8 cellular contexts compared by ENCODE assay signal in the genomic region with DNA sequence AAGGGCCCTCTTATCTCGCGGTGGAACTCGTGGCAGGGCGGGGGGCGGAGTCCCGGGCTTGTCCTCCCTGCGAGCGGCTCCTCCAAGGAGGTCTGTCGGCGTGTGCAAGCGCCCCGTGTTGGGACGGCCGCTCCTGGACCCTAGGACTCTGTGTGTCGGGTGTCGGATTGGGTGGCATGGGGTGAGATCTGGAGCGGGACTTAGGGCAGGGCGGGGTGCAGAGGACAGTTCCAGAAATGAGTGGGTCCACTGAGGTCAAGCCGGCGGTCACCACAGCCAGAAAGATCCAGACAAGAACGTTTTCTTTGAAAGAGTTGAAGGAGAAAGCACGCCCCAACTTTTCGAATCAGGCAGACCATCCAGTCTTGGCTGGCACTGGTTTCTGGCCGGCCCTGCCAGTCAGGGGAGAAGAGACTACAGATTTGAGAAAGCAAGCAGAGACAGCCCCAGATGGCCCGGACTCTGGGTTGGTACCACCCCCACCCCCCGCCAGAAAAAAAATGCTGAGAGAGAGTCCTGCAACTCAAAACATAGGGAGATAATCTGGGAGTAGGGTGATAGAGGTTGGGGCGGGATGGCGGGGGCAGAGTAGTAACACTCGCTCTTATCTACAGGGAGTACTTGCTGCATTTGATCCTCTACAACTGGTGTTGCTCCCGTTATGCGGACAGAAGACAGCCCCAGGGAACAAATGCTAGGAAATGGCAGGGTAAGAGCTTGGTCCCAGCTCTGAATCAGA. TPM values are rescaled to one million over a fixed set of nuclear protein-coding genes. Genes with fewer than 3 reads are reported as not detected.
DNase-seq lines count a peak whose midpoint lies in the region; ATAC-seq and TF ChIP-seq lines count a peak whose summit lies in the region.

No MANE protein-coding gene starts in this region.

- H3K4me3 ChIP-seq in MM.1S (ENCODE audit: low read length) (peak overlapping the region; percentile 76), neural progenitor cell (peak overlapping the region; percentile 63)

- H2AFZ ChIP-seq in MM.1S (ENCODE audit: low read length) (peak overlapping the region; percentile 96), neural progenitor cell (replicated peaks) (peak overlapping the region; percentile 79)

- H3K4me1 Mint-ChIP-seq in dendritic cell treated with granulocyte-macrophage colony-stimulating factor and Interleukin-4, amounts not matched to agents 40 ng/mL and 50 ng/mL, for 4 days (ENCODE audit: low read depth), result peaks cover 57% of the 10 kb centered on the region
- H3K4me1 Mint-ChIP-seq in neural progenitor cell, result peaks cover 40% of the 10 kb centered on the region

- H3K4me1 ChIP-seq in MM.1S (ENCODE audit: low read length) (peaks cover 18% of the 10 kb centered on the region), neural progenitor cell (peaks cover 17% of the 10 kb centered on the region)

- no peaks in the 10 kb centered on the region for H4K20me1 ChIP-seq in MM.1S (ENCODE audit: insufficient read depth, low read length)
- H4K20me1 ChIP-seq in neural progenitor cell (ENCODE audit: low read depth), result peaks cover 4% of the 10 kb centered on the region

- peak overlapping the region; percentile 99 for H3K27ac Mint-ChIP-seq in dendritic cell treated with granulocyte-macrophage colony-stimulating factor and Interleukin-4, amounts not matched to agents 40 ng/mL and 50 ng/mL, for 4 days
- peak overlapping the region; percentile 82 for H3K27ac Mint-ChIP-seq in neural progenitor cell

- no peaks in the 10 kb centered on the region for H3K36me3 ChIP-seq in MM.1S (replicated peaks; ENCODE audit: insufficient read depth, low read length)
- H3K36me3 ChIP-seq in neural progenitor cell, result no peaks in the 10 kb centered on the region

- DNase-seq in MM.1S (no peak), neural progenitor cell (ENCODE audit: low spot score) (no peak), NCI-H526 (lab: John Stamatoyannopoulos, UW) (no peak), NOMO-1 (lab: John Stamatoyannopoulos, UW; ENCODE audit: unreplicated experiment in 2 of 2) (no peak), islet precursor cell (no peak)

- peaks cover 21% of the 10 kb centered on the region for H3F3A ChIP-seq in MM.1S (ENCODE audit: insufficient read depth, low read length)
- peaks cover 32% of the 10 kb centered on the region for H3F3A ChIP-seq in neural progenitor cell (ENCODE audit: low read depth)

- no peak overlapping the region for H3K27ac ChIP-seq in MM.1S (ENCODE audit: low read length)
- H3K27ac ChIP-seq in neural progenitor cell, result no peak overlapping the region

- H3K36me3 Mint-ChIP-seq in dendritic cell treated with granulocyte-macrophage colony-stimulating factor and Interleukin-4, amounts not matched to agents 40 ng/mL and 50 ng/mL, for 4 days (ENCODE audit: low read depth), result peaks cover 95% of the 10 kb centered on the region
- H3K36me3 Mint-ChIP-seq in neural progenitor cell, result no peaks in the 10 kb centered on the region

- H3K79me2 ChIP-seq in MM.1S (ENCODE audit: low read length) (peaks cover 3% of the 10 kb centered on the region; the same call in 1 of the 2 replicates), neural progenitor cell (ENCODE audit: low read depth) (peaks cover under 1% of the 10 kb centered on the region)

- intact Hi-C loops in dendritic cell treated with granulocyte-macrophage colony-stimulating factor and Interleukin-4, amounts not matched to agents 40 ng/mL and 50 ng/mL, for 4 days (cut with micrococcal nuclease), result loop anchor here (5.0 kb wide), 1 partner anchor 265 kb away; a partner anchor contains a TSS

- no peaks in the 10 kb centered on the region for H3K9me3 Mint-ChIP-seq in dendritic cell treated with granulocyte-macrophage colony-stimulating factor and Interleukin-4, amounts not matched to agents 40 ng/mL and 50 ng/mL, for 4 days
- H3K9me3 Mint-ChIP-seq in neural progenitor cell, result no peaks in the 10 kb centered on the region

- TF ChIP-seq CTCF in MM.1S (IDR thresholded peaks at IDR 0.05; ENCODE audit: low read length), result no peak
- TF ChIP-seq CTCF in neural progenitor cell (IDR thresholded peaks at IDR 0.05), result no peak

- peak overlapping the region; percentile 99 for H3K4me2 ChIP-seq in MM.1S (ENCODE audit: low read depth, low read length)
- peak overlapping the region; percentile 80 for H3K4me2 ChIP-seq in neural progenitor cell

- H3K27me3 Mint-ChIP-seq in dendritic cell treated with granulocyte-macrophage colony-stimulating factor and Interleukin-4, amounts not matched to agents 40 ng/mL and 50 ng/mL, for 4 days, result no peaks in the 10 kb centered on the region
- peaks cover 23% of the 10 kb centered on the region for H3K27me3 Mint-ChIP-seq in neural progenitor cell (ENCODE audit: insufficient read depth, low read depth)

- no peaks in the 10 kb centered on the region for H3K27me3 ChIP-seq in MM.1S (replicated peaks; ENCODE audit: insufficient read depth, low read length)
- H3K27me3 ChIP-seq in neural progenitor cell, result peaks cover 51% of the 10 kb centered on the region

- ATAC-seq in GM19372 (IDR thresholded peaks at IDR 0.05; ENCODE audit: low read depth, unreplicated experiment), result peak; percentile 1
- ATAC-seq in HG03354 (IDR thresholded peaks at IDR 0.05; ENCODE audit: poor library complexity, severe bottlenecking, unreplicated experiment), result no peak

- peak overlapping the region; percentile 53; the same call in 1 of the 2 replicates for H3K9ac ChIP-seq in MM.1S (ENCODE audit: low read length)
- H3K9ac ChIP-seq in neural progenitor cell, result no peak overlapping the region

- H3K9me2 ChIP-seq in MM.1S (replicated peaks; ENCODE audit: insufficient read depth, low read length), result no peaks in the 10 kb centered on the region

- no peaks in the 10 kb centered on the region for H3K9me3 ChIP-seq in MM.1S (replicated peaks; ENCODE audit: insufficient read depth, low read length)
- H3K9me3 ChIP-seq in neural progenitor cell (ENCODE audit: low read depth), result no peaks in the 10 kb centered on the region

- peak overlapping the region; percentile 99 for H3K4me3 Mint-ChIP-seq in dendritic cell treated with granulocyte-macrophage colony-stimulating factor and Interleukin-4, amounts not matched to agents 40 ng/mL and 50 ng/mL, for 4 days
- H3K4me3 Mint-ChIP-seq in neural progenitor cell, result peak overlapping the region; percentile 86

RNA-seq across cellular contexts. Expression of a gene that starts 0.8 kb away (rescaled TPM):
- total RNA-seq in neural progenitor cell (ENCODE audit: low replicate concordance), result 0.32 and 0.90 TPM in 2 replicates

RNA-seq across cellular contexts. Expression of a gene that starts 4.5 kb away (rescaled TPM):
- 47.7 and 77.5 TPM in 2 replicates for total RNA-seq in neural progenitor cell (ENCODE audit: low replicate concordance)

RNA-seq across cellular contexts. Expression of a gene that starts 43.1 kb away (rescaled TPM):
- total RNA-seq in neural progenitor cell (ENCODE audit: low replicate concordance), result 9.3 and 20.8 TPM in 2 replicates

RNA-seq across cellular contexts. Expression of a gene that starts 44.9 kb away (rescaled TPM):
- 8.5 and 15.6 TPM in 2 replicates for total RNA-seq in neural progenitor cell (ENCODE audit: low replicate concordance)
